In the genomic region with DNA sequence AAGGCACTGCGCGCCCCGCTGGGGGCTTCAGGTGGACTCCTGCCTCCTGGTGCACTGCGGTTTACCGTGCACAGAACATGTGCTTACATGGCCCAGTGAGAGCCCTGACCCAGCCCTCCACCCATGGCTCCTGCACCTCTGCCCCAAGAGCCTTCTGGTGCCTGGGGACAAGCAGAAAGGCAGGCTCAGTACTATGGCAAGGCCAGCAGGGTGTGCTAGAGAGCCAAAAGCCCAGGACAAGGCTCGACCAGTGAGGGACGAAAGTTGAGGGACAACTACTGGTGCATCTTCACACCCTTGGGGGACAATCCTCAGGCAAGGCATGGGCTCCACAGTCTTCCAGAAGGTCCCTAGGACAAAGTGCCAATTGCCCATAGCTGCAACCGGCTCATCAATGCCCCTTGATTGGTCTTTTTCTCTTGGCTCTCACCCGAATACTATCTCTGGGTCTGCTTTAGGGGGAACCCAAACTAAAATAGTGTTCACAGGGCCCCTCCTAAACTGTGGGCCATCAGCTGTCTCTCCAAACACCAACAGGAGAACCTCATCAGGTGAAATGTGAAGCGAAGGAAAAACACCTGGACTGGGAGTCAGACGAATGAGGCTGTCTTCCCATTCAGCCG, we compare ENCODE assay signal across 8 cellular contexts. TPM values are rescaled to one million over a fixed set of nuclear protein-coding genes. Genes with fewer than 3 reads are reported as not detected.
A peak's percentile ranks its signal among the peaks of the same experiment; 100 is the strongest.
DNase-seq lines count a peak whose midpoint lies in the region; ATAC-seq, FAIRE-seq and TF ChIP-seq lines count a peak whose summit lies in the region.

No MANE protein-coding gene starts in this region.

- H3K27me3 ChIP-seq in parathyroid adenoma (ENCODE audit: control insufficient read depth, insufficient read depth, low read length), result no peaks in the 10 kb centered on the region

- TF ChIP-seq POLR2A in A549 (IDR thresholded peaks at IDR 0.05; ENCODE audit: low read length) (no peak), GM12891 (IDR thresholded peaks at IDR 0.05; ENCODE audit: low read depth, low read length) (no peak)

- peak; percentile 87 to 97 for ATAC-seq in A549

- no peaks in the 10 kb centered on the region for H3K36me3 ChIP-seq in parathyroid adenoma (ENCODE audit: control insufficient read depth, insufficient read depth, low read length)

- POLR2A ChIA-PET in A549 (lab: Yijun Ruan, JAX), result no interaction called here

- FAIRE-seq in A549 (lab: Jason Lieb, UNC) (no peak), GM12891 (lab: Jason Lieb, UNC) (peak; percentile 83)

- TF ChIP-seq RAD21 in A549 (conservative IDR thresholded peaks at IDR 0.05 in 1 of 2, IDR thresholded peaks at IDR 0.05 in 1 of 2), result peak; percentile 71 to 80

- H3K4me3 ChIP-seq in A549, result no peak overlapping the region
- H3K4me3 ChIP-seq in parathyroid adenoma (ENCODE audit: low read depth, low read length), result no peak overlapping the region

- H3K4me1 ChIP-seq in A549 (no peaks in the 10 kb centered on the region), parathyroid adenoma (no peaks in the 10 kb centered on the region)

- peak overlapping the region; percentile 17 for H2AFZ ChIP-seq in parathyroid adenoma

- H3K4me2 ChIP-seq in A549 (no peak overlapping the region), parathyroid adenoma (ENCODE audit: low read length) (no peak overlapping the region)

- WGBS in A549 (ENCODE audit: missing lambda C conversion rate), result 36% methylated on average over 12 of the region's 12 CpGs

- H3K27ac ChIP-seq in A549 (no peak overlapping the region), parathyroid adenoma (no peak overlapping the region)

- no peak overlapping the region for H3K9ac ChIP-seq in parathyroid adenoma

- H3K79me2 ChIP-seq in parathyroid adenoma, result no peaks in the 10 kb centered on the region

- no peak for TF ChIP-seq EP300 in A549 (IDR thresholded peaks at IDR 0.05)

- TF ChIP-seq CTCF in A549 (IDR thresholded peaks at IDR 0.05) (peak; percentile 78), parathyroid adenoma (IDR thresholded peaks at IDR 0.05) (peak; percentile 62)

- H3K9me3 ChIP-seq in A549 (no peaks in the 10 kb centered on the region), parathyroid adenoma (ENCODE audit: control insufficient read depth, low read length) (no peaks in the 10 kb centered on the region)

- DNase-seq in A549 (ENCODE audit: low read depth in 1 of 2, low spot score in 1 of 2) (peak; percentile 70 to 85), GM12891 (ENCODE audit: insufficient read length, low spot score) (peak; percentile 86), HUDEP-2 (lab: John Stamatoyannopoulos, UW; ENCODE audit: unreplicated experiment in 76 of 76) (peak in 70 of 76 experiments; percentile 8 to 82 (median 61)), RPMI7951 (ENCODE audit: low read depth) (peak; percentile 55), foreskin melanocyte (peak; percentile 32), ureter (ENCODE audit: low spot score) (peak; percentile 60)
- peak; percentile 31 for DNase-seq in activated T-helper 9 cell treated with anti-CD3 and anti-CD28 coated beads, Interleukin-2, amount 50 U/mL, for 16 hours (ENCODE audit: low read depth)

- CTCF ChIA-PET in A549 (lab: Yijun Ruan, JAX), result interaction anchor here (0.6 to 4.9 kb wide), 27 partner anchors 11 to 190 kb away, joined by 3 to 35 read pairs (median 4); a partner anchor contains a TSS

TF ChIP-seq in A549, 52 proteins besides CTCF, POLR2A, EP300 and RAD21 (continues in another document):
- TF ChIP-seq BHLHE40 (IDR thresholded peaks at IDR 0.05; ENCODE audit: low read depth, low read length), result no peak
- TF ChIP-seq, protein P1, sequence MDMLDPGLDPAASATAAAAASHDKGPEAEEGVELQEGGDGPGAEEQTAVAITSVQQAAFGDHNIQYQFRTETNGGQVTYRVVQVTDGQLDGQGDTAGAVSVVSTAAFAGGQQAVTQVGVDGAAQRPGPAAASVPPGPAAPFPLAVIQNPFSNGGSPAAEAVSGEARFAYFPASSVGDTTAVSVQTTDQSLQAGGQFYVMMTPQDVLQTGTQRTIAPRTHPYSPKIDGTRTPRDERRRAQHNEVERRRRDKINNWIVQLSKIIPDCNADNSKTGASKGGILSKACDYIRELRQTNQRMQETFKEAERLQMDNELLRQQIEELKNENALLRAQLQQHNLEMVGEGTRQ (IDR thresholded peaks at IDR 0.05), result no peak
- no peak for TF ChIP-seq HOXB13 (CRISPR knock-in tag; IDR thresholded peaks at IDR 0.05; ENCODE audit: low read depth)
- TF ChIP-seq FOXS1 (CRISPR knock-in tag; IDR thresholded peaks at IDR 0.05), result no peak
- TF ChIP-seq SMC3 (IDR thresholded peaks at IDR 0.05), result peak; percentile 64
- TF ChIP-seq, protein P2, sequence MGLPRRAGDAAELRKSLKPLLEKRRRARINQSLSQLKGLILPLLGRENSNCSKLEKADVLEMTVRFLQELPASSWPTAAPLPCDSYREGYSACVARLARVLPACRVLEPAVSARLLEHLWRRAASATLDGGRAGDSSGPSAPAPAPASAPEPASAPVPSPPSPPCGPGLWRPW (IDR thresholded peaks at IDR 0.05), result no peak

TF ChIP-seq in GM12891, 5 proteins besides CTCF, POLR2A, EP300 and RAD21:
- TF ChIP-seq SPI1 (IDR thresholded peaks at IDR 0.05; ENCODE audit: low read depth, low read length) (no peak), PAX5 (IDR thresholded peaks at IDR 0.05; ENCODE audit: insufficient read depth, low read length, severe bottlenecking) (no peak), POU2F2 (IDR thresholded peaks at IDR 0.05; ENCODE audit: low read depth, low read length) (no peak), TAF1 (IDR thresholded peaks at IDR 0.05; ENCODE audit: low read depth, low read length) (no peak), POLR2AphosphoS5 (IDR thresholded peaks at IDR 0.05; ENCODE audit: low read depth, low read length) (no peak)

RNA-seq across cellular contexts. Expression of a gene that starts 13.5 kb away (rescaled TPM):
- polyA plus RNA-seq in A549 (2011; rRNA removed) (not detected in 2 replicates), A549 (2017; fragmentation: RNase III; extraction: RNeasy Plus Mini Kit Qiagen cat#74134 plus additional on column Dnase treatment) (not detected in 3 replicates)
- polyA plus RNA-seq in A549 (2012; cell fraction: cytosol; rRNA removed), result not detected in 2 replicates
- not detected in 2 replicates for polyA plus RNA-seq in A549 (2012; cell fraction: nucleus; rRNA removed)
- not detected in 2 replicates for polyA minus RNA-seq in A549 (2011; rRNA and poly(A)+ RNA removed)
- polyA plus RNA-seq in GM12891 (2012; ENCODE audit: low read depth, missing spikeins), result not detected
- total RNA-seq in RPMI7951 (2014; rRNA removed; shearing (Covaris generic)), result not detected in 2 replicates
- not detected for total RNA-seq in ureter

RNA-seq across cellular contexts. Expression of a gene that starts 32.4 kb away (rescaled TPM):
- polyA plus RNA-seq in A549 (2011; rRNA removed), result not detected in 2 replicates
- not detected in 2 replicates for polyA plus RNA-seq in A549 (2012; cell fraction: cytosol; rRNA removed)
- polyA plus RNA-seq in A549 (2012; cell fraction: nucleus; rRNA removed), result not detected in 2 replicates
- polyA plus RNA-seq in A549 (2017; fragmentation: RNase III; extraction: RNeasy Plus Mini Kit Qiagen cat#74134 plus additional on column Dnase treatment), result not detected in 3 replicates
- not detected in 2 replicates for polyA minus RNA-seq in A549 (2011; rRNA and poly(A)+ RNA removed)
- polyA plus RNA-seq in GM12891 (2012; ENCODE audit: low read depth, missing spikeins), result not detected
- total RNA-seq in RPMI7951 (2014; rRNA removed; shearing (Covaris generic)), result not detected in 2 replicates
- not detected for total RNA-seq in ureter

RNA-seq across cellular contexts. Expression of a gene that starts 40.6 kb away (rescaled TPM):
- polyA plus RNA-seq in A549 (2011; rRNA removed), result 0.53 and 0.65 TPM in 2 replicates
- polyA plus RNA-seq in A549 (2012; cell fraction: cytosol; rRNA removed), result 0.42 and 0.51 TPM in 2 replicates
- polyA plus RNA-seq in A549 (2012; cell fraction: nucleus; rRNA removed), result 4.1 and 4.5 TPM in 2 replicates
- polyA plus RNA-seq in A549 (2017; fragmentation: RNase III; extraction: RNeasy Plus Mini Kit Qiagen cat#74134 plus additional on column Dnase treatment), result 0.45 to 0.79 TPM (median 0.63 TPM) in 3 replicates
- polyA minus RNA-seq in A549 (2011; rRNA and poly(A)+ RNA removed), result 0.45 and 0.58 TPM in 2 replicates
- 5.2 TPM for polyA plus RNA-seq in GM12891 (2012; ENCODE audit: low read depth, missing spikeins)
- under 0.01 TPM in 1 of 2 replicates, not detected in the other for total RNA-seq in RPMI7951 (2014; rRNA removed; shearing (Covaris generic))
- 4.1 TPM for total RNA-seq in ureter

RNA-seq across cellular contexts. Expression of a gene that starts 51.2 kb away (rescaled TPM):
- polyA plus RNA-seq in A549 (2011; rRNA removed) (not detected in 2 replicates), A549 (2017; fragmentation: RNase III; extraction: RNeasy Plus Mini Kit Qiagen cat#74134 plus additional on column Dnase treatment) (not detected in 3 replicates)
- not detected in 2 replicates for polyA plus RNA-seq in A549 (2012; cell fraction: cytosol; rRNA removed)
- not detected in 2 replicates for polyA plus RNA-seq in A549 (2012; cell fraction: nucleus; rRNA removed)
- polyA minus RNA-seq in A549 (2011; rRNA and poly(A)+ RNA removed), result not detected in 2 replicates
- not detected for polyA plus RNA-seq in GM12891 (2012; ENCODE audit: low read depth, missing spikeins)
- total RNA-seq in RPMI7951 (2014; rRNA removed; shearing (Covaris generic)), result 0.39 TPM in 1 of 2 replicates, not detected in the other
- not detected for total RNA-seq in ureter

Comparison
In these comparisons a context has a peak if more than half of its experiments do, and no peak if none do; other contexts are left out.
1. DNase-seq: peak in every context shown above with its lines; median percentile 86 in GM12891; 78 in A549; 61 in HUDEP-2; 60 in ureter; 55 in RPMI7951; 32 in foreskin melanocyte; 31 in activated T-helper 9 cell treated with anti-CD3 and anti-CD28 coated beads, Interleukin-2, amount 50 U/mL, for 16 hours.